In the genomic region with DNA sequence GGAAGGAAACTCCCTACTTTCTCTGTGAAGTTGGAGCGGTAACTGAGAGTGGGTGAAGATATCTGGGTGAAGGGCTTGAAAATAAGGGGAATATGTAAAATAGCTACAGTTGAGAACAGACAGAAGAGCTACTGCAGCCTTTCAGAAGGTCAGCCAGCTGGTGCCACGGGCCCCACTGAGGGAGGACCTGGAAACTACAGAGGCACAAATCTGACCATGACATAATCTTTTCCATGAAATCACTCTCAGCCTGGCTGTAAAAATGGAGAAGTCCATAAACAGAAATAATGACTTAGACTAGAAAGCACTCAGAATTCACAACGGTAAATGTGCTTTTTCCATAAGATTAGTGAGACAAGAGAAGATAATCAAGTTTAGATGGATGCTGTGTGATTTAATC, we compare ENCODE assay signal across 19 cellular contexts. TPM values are rescaled to one million over a fixed set of nuclear protein-coding genes. Genes with fewer than 3 reads are reported as not detected.
A peak's percentile ranks its signal among the peaks of the same experiment; 100 is the strongest.
DNase-seq lines count a peak whose midpoint lies in the region; ATAC-seq and TF ChIP-seq lines count a peak whose summit lies in the region.
"Had no signal": no experiment of that assay in that cellular context is flagged by ENCODE, and none has a peak within 500 bp of the region (broad histone marks: within the 10 kb centered on the region; RNA-seq: fewer than 3 reads in every experiment).

No MANE protein-coding gene starts in this region.

- no peak overlapping the region for H2AK5ac ChIP-seq in mesenchymal stem cell (ENCODE audit: low read length, severe bottlenecking)

- intact Hi-C loops in naive thymus-derived CD4-positive, alpha-beta T cell (cut with micrococcal nuclease), result no loop called here

- H3K4me3 Mint-ChIP-seq in chondrocyte (ENCODE audit: unreplicated experiment), result no peak overlapping the region
- H3K4me3 Mint-ChIP-seq in naive thymus-derived CD4-positive, alpha-beta T cell, result no peak overlapping the region
- H3K4me3 Mint-ChIP-seq: activated CD4-positive, alpha-beta memory T cell treated with anti-CD3 and anti-CD28 coated beads for 36 hours; activated naive CD8-positive, alpha-beta T cell treated with anti-CD3 and anti-CD28 coated beads, Interleukin-2, amount 50 U/mL, for 24 hours; nephron had no signal

- no peaks in the 10 kb centered on the region for H3K9me3 Mint-ChIP-seq in chondrocyte (ENCODE audit: low read depth)
- peaks cover 0 to under 1% (median 0%) of the 10 kb centered on the region in 11 donors for H3K9me3 Mint-ChIP-seq in naive thymus-derived CD4-positive, alpha-beta T cell
- H3K9me3 Mint-ChIP-seq: activated CD4-positive, alpha-beta memory T cell treated with anti-CD3 and anti-CD28 coated beads for 36 hours; activated naive CD8-positive, alpha-beta T cell treated with anti-CD3 and anti-CD28 coated beads, Interleukin-2, amount 50 U/mL, for 24 hours had no signal

- no peaks in the 10 kb centered on the region for H3K27me3 Mint-ChIP-seq in chondrocyte (ENCODE audit: low read depth)
- no peaks in the 10 kb centered on the region for H3K27me3 Mint-ChIP-seq in naive thymus-derived CD4-positive, alpha-beta T cell
- H3K27me3 Mint-ChIP-seq: activated CD4-positive, alpha-beta memory T cell treated with anti-CD3 and anti-CD28 coated beads for 36 hours; activated naive CD8-positive, alpha-beta T cell treated with anti-CD3 and anti-CD28 coated beads, Interleukin-2, amount 50 U/mL, for 24 hours had no signal

- no peak overlapping the region for H2BK12ac ChIP-seq in mesenchymal stem cell (ENCODE audit: low read length in 2 of 2)

- no peak overlapping the region for H3K4ac ChIP-seq in mesenchymal stem cell (ENCODE audit: low read depth in 1 of 2, low read length in 2 of 2)

- peak overlapping the region; percentile 73 for H3K9ac ChIP-seq in mesenchymal stem cell (ENCODE audit: low read length)
- H3K9ac ChIP-seq: GM23248 had no signal

- 61% methylated on average over 2 of the region's 3 CpGs for WGBS in mesenchymal stem cell

- H3K9me3 ChIP-seq in mesenchymal stem cell (ENCODE audit: control insufficient read depth, low read length), result no peaks in the 10 kb centered on the region
- no peaks in the 10 kb centered on the region for H3K9me3 ChIP-seq in naive thymus-derived CD4-positive, alpha-beta T cell (ENCODE audit: control insufficient read depth in 2 of 3, low read length in 3 of 3)
- H3K9me3 ChIP-seq: gastrocnemius medialis had no signal

- no peak overlapping the region for H4K91ac ChIP-seq in mesenchymal stem cell (ENCODE audit: low read length)

- DNase-seq in GM10266 (ENCODE audit: extremely low spot score) (peak; percentile 25), chondrocyte (ENCODE audit: low spot score) (no peak), mesenchymal stem cell (peak; percentile 43), SHP77 treated with DMSO at 0.1 percent for 48 hours (lab: John Stamatoyannopoulos, UW) (no peak), SIG-M5 treated with dmso at 0.1 percent for 504 hours (lab: John Stamatoyannopoulos, UW; ENCODE audit: unreplicated experiment) (no peak)
- no peak for DNase-seq in naive thymus-derived CD4-positive, alpha-beta T cell
- DNase-seq: activated CD4-positive, alpha-beta memory T cell treated with anti-CD3 and anti-CD28 coated beads for 36 hours; activated naive CD8-positive, alpha-beta T cell treated with anti-CD3 and anti-CD28 coated beads, Interleukin-2, amount 50 U/mL, for 24 hours; activated T-cell treated with anti-CD3 and anti-CD28 coated beads, Interleukin-2, amount 50 U/mL, for 48 hours; gastrocnemius medialis; GM23248; mammary epithelial cell; NCI-H146; NCI-H345; NK-92 treated with Interleukin-12 subunit alpha and Interleukin-12 subunit beta, amount 100 ng/mL, for 24 hours; T1000 had no signal

- H2BK120ac ChIP-seq in mesenchymal stem cell (ENCODE audit: low read depth, low read length), result no peak overlapping the region

- peaks cover 2% of the 10 kb centered on the region for H3K4me1 ChIP-seq in mesenchymal stem cell (ENCODE audit: control insufficient read depth, insufficient read depth, low read depth, low read length)
- H3K4me1 ChIP-seq in naive thymus-derived CD4-positive, alpha-beta T cell (ENCODE audit: control insufficient read depth in 2 of 2, insufficient read depth in 2 of 2, low read length in 2 of 2), result no peaks in the 10 kb centered on the region
- H3K4me1 ChIP-seq: gastrocnemius medialis had no signal

- peak overlapping the region in 1 of 2 experiments; percentile 40 for H3K18ac ChIP-seq in mesenchymal stem cell (ENCODE audit: low read depth in 1 of 2, low read length in 2 of 2)

- CTCF ChIA-PET in naive thymus-derived CD4-positive, alpha-beta T cell (lab: Charles Lee), result no interaction called here

- POLR2A ChIA-PET in naive thymus-derived CD4-positive, alpha-beta T cell (lab: Charles Lee), result no interaction called here

- peaks cover 8% of the 10 kb centered on the region for H3K4me1 Mint-ChIP-seq in chondrocyte (ENCODE audit: low read depth)
- peaks cover 0 to 3% (median 0%) of the 10 kb centered on the region in 7 donors for H3K4me1 Mint-ChIP-seq in naive thymus-derived CD4-positive, alpha-beta T cell
- H3K4me1 Mint-ChIP-seq: nephron had no signal

- no peak overlapping the region for H3K4me3 ChIP-seq in mesenchymal stem cell (ENCODE audit: insufficient read depth in 1 of 2, low read depth in 1 of 2, low read length in 2 of 2)
- no peak overlapping the region for H3K4me3 ChIP-seq in naive thymus-derived CD4-positive, alpha-beta T cell (ENCODE audit: low read length)
- H3K4me3 ChIP-seq: gastrocnemius medialis, GM23248 had no signal

- TF ChIP-seq CTCF in GM10266 (IDR thresholded peaks at IDR 0.05; ENCODE audit: control insufficient read depth, insufficient read depth, low read depth, missing control alignments) (no peak), chondrocyte (IDR thresholded peaks at IDR 0.05) (no peak)

- no peak overlapping the region for H3K4me2 ChIP-seq in mesenchymal stem cell (ENCODE audit: low read length, poor library complexity, severe bottlenecking)

- peaks cover 27 to 99% of the 10 kb centered on the region in 2 experiments for H3K36me3 ChIP-seq in mesenchymal stem cell (ENCODE audit: control insufficient read depth in 1 of 2, insufficient read depth in 2 of 2, low read depth in 1 of 2, low read length in 2 of 2)
- no peaks in the 10 kb centered on the region for H3K36me3 ChIP-seq in naive thymus-derived CD4-positive, alpha-beta T cell (ENCODE audit: control insufficient read depth in 2 of 3, insufficient read depth in 3 of 3, low read length in 3 of 3)

- H3K14ac ChIP-seq in mesenchymal stem cell (ENCODE audit: low read length in 2 of 2), result no peak overlapping the region

- no peak overlapping the region for H4K8ac ChIP-seq in mesenchymal stem cell (ENCODE audit: low read length)

- peak overlapping the region; percentile 43 for H3K27ac ChIP-seq in mesenchymal stem cell (ENCODE audit: low read length, poor library complexity, severe bottlenecking)
- no peak overlapping the region for H3K27ac ChIP-seq in naive thymus-derived CD4-positive, alpha-beta T cell (ENCODE audit: low read depth, low read length)
- H3K27ac ChIP-seq: gastrocnemius medialis, GM23248 had no signal

- H2BK5ac ChIP-seq in mesenchymal stem cell (ENCODE audit: low read depth, low read length, poor library complexity, severe bottlenecking), result no peak overlapping the region

- H3K27me3 ChIP-seq in mesenchymal stem cell (ENCODE audit: control insufficient read depth in 1 of 2, insufficient read depth in 1 of 2, low read length in 2 of 2), result no peaks in the 10 kb centered on the region
- no peaks in the 10 kb centered on the region for H3K27me3 ChIP-seq in naive thymus-derived CD4-positive, alpha-beta T cell (ENCODE audit: control insufficient read depth in 2 of 2, insufficient read depth in 2 of 2, low read length in 2 of 2)
- H3K27me3 ChIP-seq: gastrocnemius medialis had no signal

- peaks cover 37% of the 10 kb centered on the region for H3K36me3 Mint-ChIP-seq in chondrocyte (ENCODE audit: low read depth)
- peaks cover 0 to 40% (median 26%) of the 10 kb centered on the region in 5 donors for H3K36me3 Mint-ChIP-seq in naive thymus-derived CD4-positive, alpha-beta T cell
- H3K36me3 Mint-ChIP-seq: activated CD4-positive, alpha-beta memory T cell treated with anti-CD3 and anti-CD28 coated beads for 36 hours had no signal

- H3K23ac ChIP-seq in mesenchymal stem cell (ENCODE audit: low read length in 2 of 2), result no peak overlapping the region

- no peaks in the 10 kb centered on the region for H3K79me1 ChIP-seq in mesenchymal stem cell (replicated peaks; ENCODE audit: low read length, poor library complexity, severe bottlenecking)

- H3K27ac Mint-ChIP-seq in chondrocyte (ENCODE audit: unreplicated experiment), result peak overlapping the region; percentile 28
- no peak overlapping the region for H3K27ac Mint-ChIP-seq in naive thymus-derived CD4-positive, alpha-beta T cell
- H3K27ac Mint-ChIP-seq: activated CD4-positive, alpha-beta memory T cell treated with anti-CD3 and anti-CD28 coated beads for 36 hours; activated naive CD8-positive, alpha-beta T cell treated with anti-CD3 and anti-CD28 coated beads, Interleukin-2, amount 50 U/mL, for 24 hours; nephron had no signal

- peak; percentile 44 for ATAC-seq in HG02884 (IDR thresholded peaks at IDR 0.05; ENCODE audit: unreplicated experiment)
- ATAC-seq in naive thymus-derived CD4-positive, alpha-beta T cell, result no peak
- no peak for ATAC-seq in GM21515 (IDR thresholded peaks at IDR 0.05; ENCODE audit: unreplicated experiment)
- ATAC-seq: activated naive CD8-positive, alpha-beta T cell treated with anti-CD3 and anti-CD28 coated beads, Interleukin-2, amount 50 U/mL, for 24 hours; gastrocnemius medialis had no signal

- no peak overlapping the region for H2AFZ ChIP-seq in mesenchymal stem cell (ENCODE audit: low read depth, low read length)
- H2AFZ ChIP-seq: GM23248 had no signal

- no peak overlapping the region for H2BK15ac ChIP-seq in mesenchymal stem cell (ENCODE audit: low read depth, poor library complexity, severe bottlenecking)

RNA-seq across cellular contexts. Expression of gene ST3GAL6, which starts 46.4 kb away (rescaled TPM):
- total RNA-seq in chondrocyte, result 0.32 TPM in 1 of 3 replicates, not detected in the others
- polyA plus RNA-seq in mesenchymal stem cell (2013, experiment 1 of 2), result 6.9 TPM
- 6.5 TPM for polyA plus RNA-seq in mesenchymal stem cell (2013, experiment 2 of 2)
- total RNA-seq in naive thymus-derived CD4-positive, alpha-beta T cell, result 10 to 100 TPM in 1 of 5 experiments, 1 to 10 TPM in 1, under 1 TPM in 2, not detected in 1; 0.62 to 13.5 (median 1.2) TPM
- polyA plus RNA-seq in naive thymus-derived CD4-positive, alpha-beta T cell, result under 1 TPM in 1 of 2 donors, not detected in 1; 0.47 TPM
- total RNA-seq: activated CD4-positive, alpha-beta memory T cell treated with anti-CD3 and anti-CD28 coated beads for 36 hours; GM23248 had no signal

Comparison
In these comparisons a context has a peak if more than half of its experiments do, and no peak if none do; other contexts are left out.
1. DNase-seq: peak in GM10266 (single experiment) and mesenchymal stem cell (single experiment); none in chondrocyte (single experiment), SHP77 treated with DMSO at 0.1 percent for 48 hours (single experiment), naive thymus-derived CD4-positive, alpha-beta T cell (0 of 9) and SIG-M5 treated with dmso at 0.1 percent for 504 hours (single experiment).